In the genomic region with DNA sequence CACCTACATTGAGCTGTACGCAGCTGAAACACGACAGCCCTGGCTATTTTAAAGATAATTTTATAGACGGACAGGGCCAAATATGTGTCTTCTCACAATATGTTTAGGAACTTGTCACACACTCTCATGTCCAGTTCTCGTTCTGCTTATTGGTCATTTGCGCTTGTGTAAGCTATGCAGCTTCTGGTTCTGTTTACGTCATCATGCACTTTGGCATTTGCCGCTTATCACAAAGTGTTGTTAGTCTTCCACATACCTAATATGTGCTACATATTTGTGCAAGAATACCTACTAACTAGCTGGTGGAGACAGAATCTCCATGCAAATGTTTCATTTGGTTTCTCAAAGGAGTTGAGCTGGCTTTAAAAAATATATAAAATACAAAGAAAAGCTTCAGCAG, we compare ENCODE assay signal across 20 cellular contexts.
"Had no signal": no experiment of that assay in that cellular context is flagged by ENCODE, and none has a peak within 500 bp of the region (broad histone marks: within the 10 kb centered on the region; RNA-seq: fewer than 3 reads in every experiment).

No MANE protein-coding gene starts in this region.

- H3K27ac ChIP-seq: epithelial cell of prostate, prostate gland had no signal

- H3K36me3 ChIP-seq: heart left ventricle, prostate gland, upper lobe of left lung had no signal

- H3K4me3 ChIP-seq: heart left ventricle, lung, prostate gland, upper lobe of left lung had no signal

- H3K4me1 ChIP-seq: prostate gland, upper lobe of left lung had no signal

- H3K27me3 ChIP-seq: heart left ventricle, upper lobe of left lung had no signal

- DNase-seq: activated CD4-positive, alpha-beta T cell treated with anti-CD3 and anti-CD28 coated beads for 36 hours; activated CD4-positive, alpha-beta T cell treated with anti-CD3 and anti-CD28 coated beads, Interleukin-2, amount 50 U/mL, for 48 hours; activated CD8-positive, alpha-beta memory T cell treated with anti-CD3 and anti-CD28 coated beads, Interleukin-2, amount 50 U/mL, for 48 hours; activated effector memory CD4-positive, alpha-beta T cell treated with Interleukin-2 at 50 U/mL for 16 hours; activated naive CD4-positive, alpha-beta T cell treated with anti-CD3 and anti-CD28 coated beads for 36 hours; activated T-cell treated with anti-CD3 and anti-CD28 coated beads, Interleukin-2, amount 50 U/mL, for 4 hours; amygdala; cerebellar nuclear complex; cortex of kidney; heart left ventricle; left cardiac atrium; naive B cell; stimulated activated CD4-positive, alpha-beta T cell treated with anti-CD3 and anti-CD28 coated beads, Interleukin-12 subunit alpha, Interleukin-12 subunit beta, amount 100 ng/mL, for 4 hours; stimulated activated CD4-positive, alpha-beta T cell treated with anti-CD3 and anti-CD28 coated beads, Interleukin-4, amount 100 ng/mL, for 4 hours; stimulated activated naive CD8-positive, alpha-beta T cell treated with anti-CD3 and anti-CD28 coated beads, Interleukin-15, Interleukin-2, amounts not matched to agents 100 U/mL and 50 U/mL, for 24 hours; T-cell had no signal

- H3K9me3 ChIP-seq: heart left ventricle, prostate gland, upper lobe of left lung had no signal

- ATAC-seq: activated CD4-positive, alpha-beta T cell treated with anti-CD3 and anti-CD28 coated beads for 36 hours; activated T-cell treated with anti-CD3 and anti-CD28 coated beads, Interleukin-2, amount 50 U/mL, for 4 hours; heart left ventricle; left cardiac atrium; stimulated activated naive CD8-positive, alpha-beta T cell treated with anti-CD3 and anti-CD28 coated beads, Interleukin-15, Interleukin-2, amounts not matched to agents 100 U/mL and 50 U/mL, for 24 hours; T-cell had no signal
